In the genomic region with DNA sequence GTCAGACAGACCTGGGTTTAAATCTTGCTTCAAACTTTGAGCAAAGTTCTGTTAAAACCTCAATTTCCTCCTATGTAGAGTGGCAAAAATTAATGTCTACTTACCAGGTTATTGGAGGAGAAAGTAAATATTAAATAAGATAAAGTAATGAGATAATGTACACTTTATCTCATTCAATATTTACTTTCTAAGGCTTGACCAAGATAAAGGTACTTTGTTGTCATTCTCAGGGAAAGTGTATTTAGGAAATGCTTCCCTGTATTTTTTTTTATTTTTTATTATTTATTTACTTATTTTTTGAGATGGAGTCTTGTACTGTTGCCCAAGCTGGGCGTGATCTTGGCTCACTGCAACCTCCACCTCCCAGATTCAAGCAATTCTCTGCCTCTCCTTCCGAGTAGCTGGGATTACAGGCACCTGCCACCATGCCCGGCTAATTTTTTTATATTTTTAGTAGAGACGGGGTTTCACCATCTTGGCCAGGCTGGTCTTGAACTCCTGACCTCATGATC, we compare ENCODE assay signal across 23 cellular contexts. TPM values are rescaled to one million over a fixed set of nuclear protein-coding genes. Genes with fewer than 3 reads are reported as not detected.
DNase-seq lines count a peak whose midpoint lies in the region; ATAC-seq, FAIRE-seq and TF ChIP-seq lines count a peak whose summit lies in the region.
"Had no signal": no experiment of that assay in that cellular context is flagged by ENCODE, and none has a peak within 500 bp of the region (broad histone marks: within the 10 kb centered on the region; RNA-seq: fewer than 3 reads in every experiment).

No MANE protein-coding gene starts in this region.

- DNase-seq in LNCaP clone FGC (ENCODE audit: low read depth) (peak; percentile 94), endothelial cell of umbilical vein (ENCODE audit: low read depth, low spot score) (no peak), upper lobe of left lung (no peak), UCSD-AML1 (lab: John Stamatoyannopoulos, UW; ENCODE audit: unreplicated experiment) (no peak), NOMO-1 treated with DMSO at 0.1 percent for 48 hours (lab: John Stamatoyannopoulos, UW; ENCODE audit: unreplicated experiment) (no peak)
- DNase-seq: BE2C; CD4-positive, CD25-positive, alpha-beta regulatory T cell; COR-L47; DMS 273 treated with DMSO at 0.1 percent for 48 hours; DND-41; H7; KG1; NCI-H1105; NCI-H146; NCI-H2029 treated with DMSO at 0.1 percent for 48 hours; NCI-H524 treated with DMSO at 0.1 percent for 48 hours; OCI-M1; SJCRH30 had no signal

- H3K4me1 ChIP-seq in endothelial cell of umbilical vein (ENCODE audit: control insufficient read depth, extremely low read depth, insufficient read depth, low read length) = no peaks in the 10 kb centered on the region
- H3K4me1 ChIP-seq in mucosa of rectum (ENCODE audit: control insufficient read depth in 2 of 2, insufficient read depth in 2 of 2, low read length in 2 of 2) = peaks cover 19 to 35% of the 10 kb centered on the region in 2 donors
- H3K4me1 ChIP-seq in upper lobe of left lung = peaks cover 12 to 30% (median 18%) of the 10 kb centered on the region in 4 donors
- H3K4me1 ChIP-seq: BE2C, SJCRH30 had no signal

- H3K79me2 ChIP-seq in endothelial cell of umbilical vein (ENCODE audit: control insufficient read depth, insufficient read depth, low read length) = no peaks in the 10 kb centered on the region

- peaks cover 0 to 14% of the 10 kb centered on the region in 2 experiments for H3K36me3 ChIP-seq in endothelial cell of umbilical vein (ENCODE audit: control insufficient read depth in 2 of 2, extremely low read depth in 1 of 2, insufficient read depth in 2 of 2, low read length in 2 of 2)
- peaks cover 5 to 13% of the 10 kb centered on the region in 2 donors for H3K36me3 ChIP-seq in mucosa of rectum (ENCODE audit: control insufficient read depth in 2 of 2, insufficient read depth in 2 of 2, low read length in 2 of 2)
- peaks cover 0 to 21% (median 7%) of the 10 kb centered on the region in 4 donors for H3K36me3 ChIP-seq in upper lobe of left lung
- H3K36me3 ChIP-seq: BE2C, SJCRH30 had no signal

- H3K9ac ChIP-seq in endothelial cell of umbilical vein (replicated peaks; ENCODE audit: extremely low read depth, insufficient read depth, low read length) = no peak overlapping the region
- no peak overlapping the region for H3K9ac ChIP-seq in mucosa of rectum (ENCODE audit: low read depth in 1 of 2, low read length in 2 of 2)

- CTCF ChIA-PET in endothelial cell of umbilical vein (lab: Charles Lee) = interaction anchor here (4.0 kb wide), 1 partner anchor 9 kb away, joined by 20 read pairs; no protein-coding TSS in a partner anchor

- no peak overlapping the region for H3K4me2 ChIP-seq in endothelial cell of umbilical vein (ENCODE audit: insufficient read depth, low read length)

- no peak for TF ChIP-seq CTCF in LNCaP clone FGC (IDR thresholded peaks at IDR 0.05; ENCODE audit: control insufficient read depth, extremely low read depth, insufficient read depth)
- no peak for TF ChIP-seq CTCF in endothelial cell of umbilical vein (IDR thresholded peaks at IDR 0.05; ENCODE audit: extremely low read depth in 1 of 2, insufficient read depth in 1 of 2, low read depth in 1 of 2, low read length in 2 of 2)
- no peak for TF ChIP-seq CTCF in upper lobe of left lung (IDR thresholded peaks at IDR 0.05)

- TF ChIP-seq EP300 in upper lobe of left lung (IDR thresholded peaks at IDR 0.05) = no peak

- no peaks in the 10 kb centered on the region for H4K20me1 ChIP-seq in endothelial cell of umbilical vein (replicated peaks; ENCODE audit: control insufficient read depth, extremely low read depth, insufficient read depth, low read length)

- peak; percentile 55 for FAIRE-seq in endothelial cell of umbilical vein (lab: Jason Lieb, UNC)
- FAIRE-seq: GM12878, HTR-8/SVneo, RCC 7860 had no signal

- POLR2A ChIA-PET in endothelial cell of umbilical vein (lab: Charles Lee) = no interaction called here

- H3K9me1 ChIP-seq in endothelial cell of umbilical vein (replicated peaks; ENCODE audit: control insufficient read depth, extremely low read depth, insufficient read depth, low read length) = no peaks in the 10 kb centered on the region

- ATAC-seq in upper lobe of left lung (ENCODE audit: low FRiP score in 2 of 2) (no peak), HG03039 (IDR thresholded peaks at IDR 0.05; ENCODE audit: unreplicated experiment) (no peak)
- ATAC-seq: GM12878 had no signal

- dilution Hi-C loops in endothelial cell of umbilical vein (cut with MboI; ENCODE audit: extremely low pct_ligation_motif_present, low sequenced_read_pairs) = no loop called here

- no peak overlapping the region for H2AFZ ChIP-seq in endothelial cell of umbilical vein (ENCODE audit: low read depth, low read length)

- WGBS in upper lobe of left lung, 2 donors = 61 to 72% methylated on average over 4 of the region's 4 CpGs

- H3K27me3 ChIP-seq in endothelial cell of umbilical vein (ENCODE audit: control insufficient read depth in 2 of 2, insufficient read depth in 2 of 2, low read length in 2 of 2) (no peaks in the 10 kb centered on the region), mucosa of rectum (ENCODE audit: control insufficient read depth in 2 of 2, insufficient read depth in 2 of 2, low read length in 2 of 2) (no peaks in the 10 kb centered on the region), upper lobe of left lung (no peaks in the 10 kb centered on the region)
- H3K27me3 ChIP-seq: BE2C, SJCRH30 had no signal

- H3K9me3 ChIP-seq in endothelial cell of umbilical vein (replicated peaks; ENCODE audit: control insufficient read depth, insufficient read depth, low read length) (no peaks in the 10 kb centered on the region), mucosa of rectum (ENCODE audit: control insufficient read depth in 2 of 2, low read length in 2 of 2) (no peaks in the 10 kb centered on the region), upper lobe of left lung (no peaks in the 10 kb centered on the region)
- H3K9me3 ChIP-seq: BE2C, SJCRH30 had no signal

- H3K27ac ChIP-seq in endothelial cell of umbilical vein (ENCODE audit: insufficient read depth, low read depth, low read length) (no peak overlapping the region), mucosa of rectum (ENCODE audit: low read depth in 2 of 2, low read length in 2 of 2) (peak overlapping the region; percentile 66 to 68), upper lobe of left lung (peak overlapping the region in 3 of 4 donors; percentile 5 to 53 (median 9))
- H3K27ac ChIP-seq: SJCRH30 had no signal

- H3K4me3 ChIP-seq in LNCaP clone FGC (ENCODE audit: low read depth, low read length) = no peak overlapping the region; the same call in 1 of the 2 replicates
- H3K4me3 ChIP-seq in endothelial cell of umbilical vein (replicated peaks in 1 of 3; ENCODE audit: insufficient read depth in 1 of 3, low read depth in 1 of 3, low read length in 3 of 3) = no peak overlapping the region
- H3K4me3 ChIP-seq in mucosa of rectum (ENCODE audit: low read length in 2 of 2) = no peak overlapping the region
- H3K4me3 ChIP-seq in upper lobe of left lung = no peak overlapping the region
- H3K4me3 ChIP-seq: GM12878, SJCRH30 had no signal

- BruUV-seq in endothelial cell of umbilical vein (replicated peaks; lab: Mats Ljungman, UMichigan) = no TSS peak

- TF ChIP-seq POLR2A in endothelial cell of umbilical vein (IDR thresholded peaks at IDR 0.05; ENCODE audit: low read depth, low read length) = no peak
- no peak for TF ChIP-seq POLR2A in upper lobe of left lung (IDR thresholded peaks at IDR 0.05)

- intact Hi-C loops in endothelial cell of umbilical vein (cut with micrococcal nuclease) = no loop called here

TF ChIP-seq in endothelial cell of umbilical vein, 7 proteins besides CTCF, POLR2A, EP300 and RAD21 (continues in another document):
- TF ChIP-seq FOS (IDR thresholded peaks at IDR 0.05; ENCODE audit: borderline replicate concordance, insufficient read depth, low read length) = no peak
- no peak for TF ChIP-seq GATA2 (IDR thresholded peaks at IDR 0.05; ENCODE audit: insufficient read depth, insufficient read length, low read depth, low read length)
- TF ChIP-seq JUN (IDR thresholded peaks at IDR 0.05; ENCODE audit: borderline replicate concordance, insufficient read depth, insufficient read length, low read depth) = no peak
- TF ChIP-seq POLR2AphosphoS5 (IDR thresholded peaks at IDR 0.05; ENCODE audit: insufficient read depth, low read depth, low read length) = no peak

RNA-seq across cellular contexts. Expression of gene FAM161B, which starts 4.7 kb away (rescaled TPM):
- total RNA-seq in endothelial cell of umbilical vein (3.1 and 3.3 TPM in 2 replicates), upper lobe of left lung (1 to 10 TPM; 2.6 to 6.2 (median 4.0) TPM)
- 1.4 and 1.6 TPM in 2 replicates for polyA plus RNA-seq in endothelial cell of umbilical vein
- 1.9 and 2.2 TPM in 2 replicates for polyA plus RNA-seq in endothelial cell of umbilical vein (2011; cell fraction: cytosol; rRNA removed)
- polyA plus RNA-seq in endothelial cell of umbilical vein (2011; cell fraction: nucleus; rRNA removed) = 1.1 and 1.5 TPM in 2 replicates
- 2.7 and 3.3 TPM in 2 replicates for polyA plus RNA-seq in endothelial cell of umbilical vein (2012)
- 2.1 and 2.5 TPM in 2 replicates for polyA minus RNA-seq in endothelial cell of umbilical vein
- polyA minus RNA-seq in endothelial cell of umbilical vein (2011; cell fraction: cytosol; rRNA and poly(A)+ RNA removed) = 1.0 TPM
- polyA minus RNA-seq in endothelial cell of umbilical vein (2011; cell fraction: nucleus; rRNA and poly(A)+ RNA removed) = 1.6 and 1.7 TPM in 2 replicates

RNA-seq across cellular contexts. Expression of gene COQ6, which starts 4.9 kb away (rescaled TPM):
- 20.3 and 20.7 TPM in 2 replicates for total RNA-seq in endothelial cell of umbilical vein
- 34.7 and 35.3 TPM in 2 replicates for polyA plus RNA-seq in endothelial cell of umbilical vein
- polyA plus RNA-seq in endothelial cell of umbilical vein (2011; cell fraction: cytosol; rRNA removed) = 24.5 and 25.1 TPM in 2 replicates
- polyA plus RNA-seq in endothelial cell of umbilical vein (2011; cell fraction: nucleus; rRNA removed) = 65.2 and 74.4 TPM in 2 replicates
- 15.1 and 15.3 TPM in 2 replicates for polyA plus RNA-seq in endothelial cell of umbilical vein (2012)
- 18.0 and 25.2 TPM in 2 replicates for polyA minus RNA-seq in endothelial cell of umbilical vein
- 16.5 TPM for polyA minus RNA-seq in endothelial cell of umbilical vein (2011; cell fraction: cytosol; rRNA and poly(A)+ RNA removed)
- polyA minus RNA-seq in endothelial cell of umbilical vein (2011; cell fraction: nucleus; rRNA and poly(A)+ RNA removed) = 15.8 and 24.3 TPM in 2 replicates
- 100 to 1,000 TPM in 1 of 6 donors, 10 to 100 TPM in 5; 16.9 to 108 (median 23.7) TPM for total RNA-seq in upper lobe of left lung

RNA-seq across cellular contexts. Expression of gene ZNF410, which starts 58.6 kb away (rescaled TPM):
- 39.2 and 45.0 TPM in 2 replicates for total RNA-seq in endothelial cell of umbilical vein
- polyA plus RNA-seq in endothelial cell of umbilical vein = 18.8 and 21.8 TPM in 2 replicates
- polyA plus RNA-seq in endothelial cell of umbilical vein (2011; cell fraction: cytosol; rRNA removed) = 27.1 and 27.9 TPM in 2 replicates
- polyA plus RNA-seq in endothelial cell of umbilical vein (2011; cell fraction: nucleus; rRNA removed) = 46.2 and 46.3 TPM in 2 replicates
- 21.4 and 26.7 TPM in 2 replicates for polyA plus RNA-seq in endothelial cell of umbilical vein (2012)
- polyA minus RNA-seq in endothelial cell of umbilical vein = 35.4 and 48.5 TPM in 2 replicates
- polyA minus RNA-seq in endothelial cell of umbilical vein (2011; cell fraction: cytosol; rRNA and poly(A)+ RNA removed) = 21.3 TPM
- 44.3 and 62.1 TPM in 2 replicates for polyA minus RNA-seq in endothelial cell of umbilical vein (2011; cell fraction: nucleus; rRNA and poly(A)+ RNA removed)
- 10 to 100 TPM; 23.4 to 80.7 (median 42.5) TPM for total RNA-seq in upper lobe of left lung
